ENCODE assay signal across 24 cellular contexts in genomic region chr2:134011936-134012586, GRCh38.
"Had no signal": no experiment of that assay in that cellular context is flagged by ENCODE, and none has a peak within 500 bp of the region (broad histone marks: within the 10 kb centered on the region; RNA-seq: fewer than 3 reads in every experiment).

No MANE protein-coding gene starts in this region.

- H3K27me3 ChIP-seq: adrenal gland, ascending aorta, brain microvascular endothelial cell, ovary, sigmoid colon, suprapubic skin, tibial artery, upper lobe of right lung had no signal

- H3K36me3 Mint-ChIP-seq: activated naive CD8-positive, alpha-beta T cell; naive B cell; stimulated activated naive B cell treated with anti-CD40 and anti-IgM and Interleukin-4, amounts not matched to agents 10 μg/mL and 1 μg/mL and 100 μg/mL, for 72 hours had no signal

- H3K4me1 ChIP-seq: adrenal gland, ascending aorta, sigmoid colon, suprapubic skin, tibial artery, upper lobe of right lung had no signal

- H3K9me3 Mint-ChIP-seq: activated CD4-positive, alpha-beta T cell treated with anti-CD3 and anti-CD28 coated beads, Interleukin-2, amount 10 ng/mL, durations not matched to agents 24 days and 14 days; activated T-cell treated with anti-CD3 and anti-CD28 coated beads, Interleukin-2, amount 50 U/mL, for 72 hours; T-helper 2 cell treated with Interferon-gamma antibody and Interleukin-4, amounts not matched to agents 5 μg/mL and 100 μg/mL, for 36 hours had no signal

- H3K4me3 ChIP-seq: adrenal gland, ascending aorta, ovary, sigmoid colon, suprapubic skin, tibial artery, upper lobe of right lung had no signal

- H3K27ac Mint-ChIP-seq: activated CD4-positive, alpha-beta T cell treated with anti-CD3 and anti-CD28 coated beads, Interleukin-2, amount 10 ng/mL, durations not matched to agents 24 days and 14 days; activated naive CD8-positive, alpha-beta T cell; activated T-cell treated with anti-CD3 and anti-CD28 coated beads, Interleukin-2, amount 50 U/mL, for 72 hours; progenitor cell of endocrine pancreas; stimulated activated naive B cell treated with anti-CD40 and anti-IgM and Interleukin-4, amounts not matched to agents 10 μg/mL and 1 μg/mL and 100 μg/mL, for 72 hours; T-helper 2 cell treated with Interferon-gamma antibody and Interleukin-4, amounts not matched to agents 5 μg/mL and 100 μg/mL, for 36 hours had no signal

- H3K4me3 Mint-ChIP-seq: activated CD4-positive, alpha-beta T cell treated with anti-CD3 and anti-CD28 coated beads, Interleukin-2, amount 10 ng/mL, durations not matched to agents 24 days and 14 days; activated naive CD8-positive, alpha-beta T cell; activated T-cell treated with anti-CD3 and anti-CD28 coated beads, Interleukin-2, amount 50 U/mL, for 72 hours; naive B cell; stimulated activated naive B cell treated with anti-CD40 and anti-IgM and Interleukin-4, amounts not matched to agents 10 μg/mL and 1 μg/mL and 100 μg/mL, for 72 hours; T-helper 2 cell treated with Interferon-gamma antibody and Interleukin-4, amounts not matched to agents 5 μg/mL and 100 μg/mL, for 36 hours had no signal

- H3K27ac ChIP-seq: adrenal gland, ascending aorta, brain microvascular endothelial cell, ovary, sigmoid colon, suprapubic skin, tibial artery, upper lobe of right lung, WERI-Rb-1 had no signal

- DNase-seq: activated CD4-positive, alpha-beta T cell treated with anti-CD3 and anti-CD28 coated beads, Interleukin-2, amount 10 ng/mL, durations not matched to agents 24 days and 14 days; activated naive CD4-positive, alpha-beta T cell; activated T-cell treated with anti-CD3 and anti-CD28 coated beads for 4 hours; activated T-cell treated with anti-CD3 and anti-CD28 coated beads, Interleukin-2, amount 50 U/mL, for 72 hours; adrenal gland; brain microvascular endothelial cell; cortex of kidney; left cardiac atrium; left ventricle myocardium superior; naive B cell; ovary; sigmoid colon; stimulated activated CD4-positive, alpha-beta T cell treated with anti-CD3 and anti-CD28 coated beads, Interleukin-15, amount 100 ng/mL, for 24 hours; stimulated activated CD4-positive, alpha-beta T cell treated with anti-CD3 and anti-CD28 coated beads, Interleukin-2, amount 100 ng/mL, for 24 hours; stimulated activated naive B cell treated with anti-CD40 and anti-IgM and Interleukin-4, amounts not matched to agents 10 μg/mL and 1 μg/mL and 100 μg/mL, for 72 hours; T-helper 1 cell; tibial artery; upper lobe of right lung; WERI-Rb-1 had no signal

- H3K27me3 Mint-ChIP-seq: activated CD4-positive, alpha-beta T cell treated with anti-CD3 and anti-CD28 coated beads, Interleukin-2, amount 10 ng/mL, durations not matched to agents 24 days and 14 days; activated naive CD8-positive, alpha-beta T cell had no signal

- H3K36me3 ChIP-seq: adrenal gland, ascending aorta, brain microvascular endothelial cell, ovary, sigmoid colon, suprapubic skin, tibial artery, upper lobe of right lung, WERI-Rb-1 had no signal

- H3K4me1 Mint-ChIP-seq: activated CD4-positive, alpha-beta T cell treated with anti-CD3 and anti-CD28 coated beads, Interleukin-2, amount 10 ng/mL, durations not matched to agents 24 days and 14 days; naive B cell; stimulated activated naive B cell treated with anti-CD40 and anti-IgM and Interleukin-4, amounts not matched to agents 10 μg/mL and 1 μg/mL and 100 μg/mL, for 72 hours had no signal

- H3K9me3 ChIP-seq: adrenal gland, ascending aorta, ovary, sigmoid colon, suprapubic skin, tibial artery, upper lobe of right lung had no signal
